Comparison of ENCODE assay signal across 8 cellular contexts in genomic region chr22:46058591-46059519, GRCh38.
DNase-seq lines count a peak whose midpoint lies in the region; TF ChIP-seq lines count a peak whose summit lies in the region.

No MANE protein-coding gene starts in this region.

- H3K4ac ChIP-seq in trophoblast cell (ENCODE audit: low read depth, low read length): no peak overlapping the region

- H3K14ac ChIP-seq in trophoblast cell (ENCODE audit: low read length): no peak overlapping the region

- WGBS in trophoblast cell (ENCODE audit: extremely low coverage, insufficient coverage, insufficient read length): no CpG with 5 or more reads among the region's 25 CpGs

- intact Hi-C loops in posterior cingulate gyrus (cut with DNase I): no loop called here

- H3F3A ChIP-seq in DOHH2 (ENCODE audit: control insufficient read depth, insufficient read depth): peaks cover 14% of the 10 kb centered on the region
- no peaks in the 10 kb centered on the region for H3F3A ChIP-seq in neural progenitor cell (ENCODE audit: low read depth)

- no peak overlapping the region for H3K23ac ChIP-seq in trophoblast cell (ENCODE audit: low read length)

- H2AFZ ChIP-seq in fibroblast of lung (ENCODE audit: low read length) (no peak overlapping the region), neural progenitor cell (replicated peaks) (no peak overlapping the region), trophoblast cell (ENCODE audit: insufficient read depth, low read length, poor library complexity) (no peak overlapping the region)

- H3K27me3 ChIP-seq in DOHH2 (ENCODE audit: control insufficient read depth, low read length) (no peaks in the 10 kb centered on the region), fibroblast of lung (ENCODE audit: control insufficient read depth, insufficient read depth, low read length) (no peaks in the 10 kb centered on the region), neural progenitor cell (peaks cover 84% of the 10 kb centered on the region), trophoblast cell (ENCODE audit: insufficient read depth, low read length) (peaks cover 28% of the 10 kb centered on the region)

- peaks cover 3% of the 10 kb centered on the region for H3K27me3 Mint-ChIP-seq in neural progenitor cell (ENCODE audit: insufficient read depth, low read depth)

- H3K4me1 Mint-ChIP-seq in neural progenitor cell: peaks cover 9% of the 10 kb centered on the region

- H4K91ac ChIP-seq in trophoblast cell (ENCODE audit: low read depth, low read length): no peak overlapping the region

- no peak overlapping the region for H2BK5ac ChIP-seq in trophoblast cell (ENCODE audit: low read depth, low read length, poor library complexity)

- H3K9ac ChIP-seq in SK-N-MC (ENCODE audit: insufficient read length) (peak overlapping the region; percentile 39), fibroblast of lung (ENCODE audit: insufficient read depth, low read length) (peak overlapping the region; percentile 73), neural progenitor cell (no peak overlapping the region), trophoblast cell (ENCODE audit: low read length) (no peak overlapping the region)

- H2AK5ac ChIP-seq in trophoblast cell (ENCODE audit: low read length): no peak overlapping the region

- H3K4me1 ChIP-seq in DOHH2 (ENCODE audit: control insufficient read depth, low read length) (peaks cover 49% of the 10 kb centered on the region), fibroblast of lung (ENCODE audit: control insufficient read depth, extremely low read depth, insufficient read depth, low read length) (peaks cover 28% of the 10 kb centered on the region), neural progenitor cell (no peaks in the 10 kb centered on the region), trophoblast cell (ENCODE audit: control insufficient read depth in 1 of 2, insufficient read depth in 2 of 2, low read length in 2 of 2) (no peaks in the 10 kb centered on the region)

- H3K79me2 ChIP-seq in DOHH2 (ENCODE audit: control insufficient read depth, low read length): peaks cover 32% of the 10 kb centered on the region
- peaks cover 98% of the 10 kb centered on the region for H3K79me2 ChIP-seq in fibroblast of lung (ENCODE audit: control insufficient read depth, insufficient read depth, low read length)
- no peaks in the 10 kb centered on the region for H3K79me2 ChIP-seq in neural progenitor cell (ENCODE audit: low read depth)
- H3K79me2 ChIP-seq in trophoblast cell (ENCODE audit: control insufficient read depth, insufficient read depth, low read length, poor library complexity): no peaks in the 10 kb centered on the region

- H3K36me3 Mint-ChIP-seq in neural progenitor cell: no peaks in the 10 kb centered on the region

- DNase-seq in SK-N-MC (ENCODE audit: low read depth, low spot score): no peak
- DNase-seq in fibroblast of lung (ENCODE audit: low read depth in 2 of 2): peak in 1 of 2 donors; percentile 56
- DNase-seq in posterior cingulate gyrus: peak in 9 of 10 donors; percentile 25 to 89 (median 50)
- no peak for DNase-seq in neural progenitor cell (ENCODE audit: low spot score)
- DNase-seq in trophoblast cell: no peak
- DNase-seq in COLO829 (ENCODE audit: low spot score): no peak
- DNase-seq in NCI-H748 (lab: John Stamatoyannopoulos, UW; ENCODE audit: unreplicated experiment): no peak

- no peak overlapping the region for H2BK12ac ChIP-seq in trophoblast cell (ENCODE audit: low read length)

- H3K9me3 Mint-ChIP-seq in neural progenitor cell: peaks cover 4% of the 10 kb centered on the region

- H3K4me3 Mint-ChIP-seq in neural progenitor cell: no peak overlapping the region

- no peaks in the 10 kb centered on the region for H3K9me3 ChIP-seq in DOHH2 (ENCODE audit: control insufficient read depth, insufficient read depth, low read length)
- no peaks in the 10 kb centered on the region for H3K9me3 ChIP-seq in SK-N-MC (ENCODE audit: low read depth, low read length)
- H3K9me3 ChIP-seq in fibroblast of lung (ENCODE audit: control insufficient read depth, insufficient read depth, low read depth, low read length): no peaks in the 10 kb centered on the region
- no peaks in the 10 kb centered on the region for H3K9me3 ChIP-seq in neural progenitor cell (ENCODE audit: low read depth)
- H3K9me3 ChIP-seq in trophoblast cell (ENCODE audit: insufficient read depth, low read depth, low read length): no peaks in the 10 kb centered on the region

- no peaks in the 10 kb centered on the region for H3K79me1 ChIP-seq in trophoblast cell (ENCODE audit: low read length)

- H4K8ac ChIP-seq in trophoblast cell (ENCODE audit: low read depth, low read length): no peak overlapping the region

- no peak overlapping the region for H3K18ac ChIP-seq in trophoblast cell (ENCODE audit: low read length)

- H4K20me1 ChIP-seq in DOHH2 (ENCODE audit: control insufficient read depth, insufficient read depth, low read depth, low read length): no peaks in the 10 kb centered on the region
- H4K20me1 ChIP-seq in fibroblast of lung (ENCODE audit: control insufficient read depth, extremely low read depth, insufficient read depth, low read length): no peaks in the 10 kb centered on the region
- H4K20me1 ChIP-seq in neural progenitor cell (ENCODE audit: low read depth): no peaks in the 10 kb centered on the region

- TF ChIP-seq CTCF in DOHH2 (IDR thresholded peaks at IDR 0.05; ENCODE audit: low read depth, low read length, poor library complexity, severe bottlenecking) (no peak), fibroblast of lung (conservative IDR thresholded peaks at IDR 0.05 in 1 of 2, IDR thresholded peaks at IDR 0.05 in 1 of 2; ENCODE audit: low read depth in 1 of 2, low read length in 2 of 2) (no peak), neural progenitor cell (IDR thresholded peaks at IDR 0.05) (no peak)

- H2BK120ac ChIP-seq in trophoblast cell (ENCODE audit: insufficient read depth, low read length, poor library complexity): no peak overlapping the region

- no peak overlapping the region for H3K27ac Mint-ChIP-seq in neural progenitor cell

- peak overlapping the region; percentile 70; the same call in 1 of the 2 replicates for H3K4me3 ChIP-seq in DOHH2 (ENCODE audit: low read length)
- peak overlapping the region; percentile 43; the same call in 1 of the 2 replicates for H3K4me3 ChIP-seq in SK-N-MC
- H3K4me3 ChIP-seq in fibroblast of lung (replicated peaks in 1 of 4; ENCODE audit: control extremely low read depth in 1 of 4, insufficient read depth in 1 of 4, low read depth in 3 of 4, low read length in 4 of 4): peak overlapping the region; percentile 27 to 70 (median 48)
- no peak overlapping the region for H3K4me3 ChIP-seq in neural progenitor cell
- no peak overlapping the region for H3K4me3 ChIP-seq in trophoblast cell (ENCODE audit: low read depth, low read length)

- H3K36me3 ChIP-seq in DOHH2 (ENCODE audit: control insufficient read depth, low read length) (0 out of 2 replicates have a peak, but pooled peaks cover 3% of the 10 kb centered on the region), SK-N-MC (ENCODE audit: insufficient read depth, low read length) (no peaks in the 10 kb centered on the region), fibroblast of lung (ENCODE audit: control insufficient read depth, insufficient read depth, low read length) (no peaks in the 10 kb centered on the region), neural progenitor cell (no peaks in the 10 kb centered on the region), trophoblast cell (ENCODE audit: control insufficient read depth in 1 of 2, insufficient read depth in 2 of 2, low read length in 2 of 2) (no peaks in the 10 kb centered on the region)

- H3K27ac ChIP-seq in DOHH2 (ENCODE audit: low read depth, low read length) (0 out of 2 replicates have a peak overlapping the region, but pooled peaks have one; percentile 8), SK-N-MC (peak overlapping the region; percentile 97), fibroblast of lung (ENCODE audit: insufficient read depth, low read length) (peak overlapping the region; percentile 95), neural progenitor cell (no peak overlapping the region), trophoblast cell (ENCODE audit: low read depth, low read length) (no peak overlapping the region)

- no peaks in the 10 kb centered on the region for H3K9me2 ChIP-seq in DOHH2 (replicated peaks; ENCODE audit: control insufficient read depth, low read length)

- H3K4me2 ChIP-seq in DOHH2 (ENCODE audit: low read length): peak overlapping the region; percentile 96
- peak overlapping the region; percentile 48 for H3K4me2 ChIP-seq in fibroblast of lung (ENCODE audit: extremely low read depth, insufficient read depth, low read length)
- H3K4me2 ChIP-seq in neural progenitor cell: no peak overlapping the region
- H3K4me2 ChIP-seq in trophoblast cell (ENCODE audit: low read length): no peak overlapping the region

- H4K12ac ChIP-seq in trophoblast cell (ENCODE audit: low read depth, low read length): no peak overlapping the region

Comparison
In these comparisons a context has a peak if more than half of its experiments do, and no peak if none do; other contexts are left out.
1. H3K27ac ChIP-seq: peak in DOHH2 (single experiment), SK-N-MC (single experiment) and fibroblast of lung (single experiment); none in neural progenitor cell (single experiment) and trophoblast cell (single experiment).
2. H3K4me2 ChIP-seq: peak in DOHH2 (single experiment) and fibroblast of lung (single experiment); none in neural progenitor cell (single experiment) and trophoblast cell (single experiment).
3. H3K4me3 ChIP-seq: peak in DOHH2 (single experiment), SK-N-MC (single experiment) and fibroblast of lung (4 of 4); none in neural progenitor cell (single experiment) and trophoblast cell (single experiment).
4. DNase-seq: peak in posterior cingulate gyrus (9 of 10); none in SK-N-MC (single experiment), neural progenitor cell (single experiment), trophoblast cell (0 of 2), COLO829 (single experiment) and NCI-H748 (single experiment).
5. H3K9ac ChIP-seq: peak in SK-N-MC (single experiment) and fibroblast of lung (single experiment); none in neural progenitor cell (single experiment) and trophoblast cell (single experiment).